18 cellular contexts compared by ENCODE assay signal in genomic region chr21:41358193-41359166, GRCh38. TPM values are rescaled to one million over a fixed set of nuclear protein-coding genes. Genes with fewer than 3 reads are reported as not detected.
"Had no signal": no experiment of that assay in that cellular context is flagged by ENCODE, and none has a peak within 500 bp of the region (broad histone marks: within the 10 kb centered on the region; RNA-seq: fewer than 3 reads in every experiment).

No MANE protein-coding gene starts in this region.

- H3K27ac ChIP-seq: ovary, SJSA1 had no signal

- H3K36me3 Mint-ChIP-seq: activated naive CD4-positive, alpha-beta T cell treated with anti-CD3 and anti-CD28 coated beads, Interleukin-2, amount 50 U/mL, for 24 hours; brain; immature natural killer cell had no signal

- H3K4me3 Mint-ChIP-seq: activated naive CD4-positive, alpha-beta T cell treated with anti-CD3 and anti-CD28 coated beads, Interleukin-2, amount 50 U/mL, for 24 hours; brain; immature natural killer cell; memory B cell had no signal

- H3K36me3 ChIP-seq: esophagus squamous epithelium, ovary, SJSA1, transverse colon had no signal

- H3K9me3 ChIP-seq: esophagus squamous epithelium, ovary, SJSA1, transverse colon had no signal

- H3K27ac Mint-ChIP-seq: activated naive CD4-positive, alpha-beta T cell treated with anti-CD3 and anti-CD28 coated beads, Interleukin-2, amount 50 U/mL, for 24 hours; brain; memory B cell had no signal

- DNase-seq: activated CD4-positive, CD25-positive, alpha-beta regulatory T cell treated with anti-CD3 and anti-CD28 coated beads, Interleukin-2, amount 50 U/mL, for 72 hours; cerebellar nuclear complex; esophagus squamous epithelium; foreskin fibroblast; glutamatergic neuron; immature natural killer cell; ovary; stimulated activated CD4-positive, alpha-beta T cell treated with anti-CD3 and anti-CD28 coated beads, Interleukin-15, amount 100 ng/mL, for 24 hours; stimulated activated CD4-positive, alpha-beta T cell treated with anti-CD3 and anti-CD28 coated beads, Interleukin-4, amount 100 ng/mL, for 4 hours; SW 1271; transverse colon had no signal

- H3K4me3 ChIP-seq: esophagus squamous epithelium, ovary, SJSA1, transverse colon had no signal

- H3K27me3 ChIP-seq: esophagus squamous epithelium, ovary, transverse colon had no signal

- H3K9me3 Mint-ChIP-seq: activated naive CD4-positive, alpha-beta T cell treated with anti-CD3 and anti-CD28 coated beads, Interleukin-2, amount 50 U/mL, for 24 hours; immature natural killer cell; memory B cell had no signal

- H3K27me3 Mint-ChIP-seq: activated naive CD4-positive, alpha-beta T cell treated with anti-CD3 and anti-CD28 coated beads, Interleukin-2, amount 50 U/mL, for 24 hours; memory B cell had no signal

- H3K4me1 Mint-ChIP-seq: brain had no signal

RNA-seq across cellular contexts. Expression of gene MX2, which starts 3.3 kb away (rescaled TPM):
- total RNA-seq: SJSA1 had no signal
- polyA plus RNA-seq: neural cell had no signal

RNA-seq across cellular contexts. Expression of gene FAM3B, which starts 41.9 kb away (rescaled TPM):
- total RNA-seq: activated CD8-positive, alpha-beta memory T cell treated with anti-CD3 and anti-CD28 coated beads for 36 hours; dermis microvascular lymphatic vessel endothelial cell; SJSA1 had no signal
- polyA plus RNA-seq: immature natural killer cell, neural cell had no signal
